In the genomic region with DNA sequence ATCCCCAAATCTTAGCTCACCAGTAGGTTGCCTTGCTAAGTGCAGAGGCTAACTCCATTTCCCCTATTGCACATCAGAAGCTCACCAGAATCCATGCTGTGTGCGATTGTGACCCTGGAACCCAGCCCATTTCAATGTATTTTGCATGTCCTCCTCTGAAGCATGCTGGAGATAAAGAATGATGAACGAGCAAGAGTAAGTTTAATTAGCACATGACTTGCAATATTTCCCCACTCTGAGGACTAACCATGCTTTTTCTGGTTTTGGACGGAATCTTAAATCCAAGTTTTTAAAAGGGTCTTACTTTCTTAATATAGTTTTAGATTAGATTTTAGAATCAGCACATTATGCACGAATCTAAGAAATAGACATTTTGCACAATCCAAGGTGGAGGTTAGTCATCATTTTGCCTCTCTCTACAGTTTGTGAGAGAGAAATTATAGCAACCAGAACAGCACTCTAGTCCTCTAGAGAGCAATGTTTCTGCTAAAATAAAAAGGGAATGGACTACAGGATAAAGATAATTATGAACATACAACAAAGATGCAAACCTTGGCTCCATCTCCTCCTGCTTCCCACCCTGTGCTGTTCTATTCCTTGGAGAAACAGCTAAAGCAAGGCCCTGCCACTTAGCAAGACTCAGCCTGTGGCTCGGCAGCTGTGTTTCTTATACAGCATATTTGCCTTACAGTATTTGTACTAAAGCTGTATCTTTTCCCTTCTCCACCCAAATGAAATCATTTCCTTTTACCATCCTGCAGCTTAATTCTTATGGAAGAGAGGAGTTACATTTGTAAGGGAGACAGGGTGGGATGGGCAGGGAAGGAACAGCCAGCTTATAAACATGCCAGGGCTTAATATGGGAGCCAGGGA, we compare ENCODE assay signal across 1 cellular context.
TF ChIP-seq lines count a peak whose summit lies in the region.

No MANE protein-coding gene starts in this region.

TF ChIP-seq in HEK293, 187 proteins besides CTCF, POLR2A, EP300 and RAD21 (continued from another document):
- no peak for TF ChIP-seq ZNF354C (tag by site-specific recombination; IDR thresholded peaks at IDR 0.05; ENCODE audit: borderline replicate concordance, low read depth)
- TF ChIP-seq ZNF341 (tag by site-specific recombination; IDR thresholded peaks at IDR 0.05; ENCODE audit: low read depth): peak; percentile 75
- no peak for TF ChIP-seq SP3 (tag by site-specific recombination; IDR thresholded peaks at IDR 0.05)
- TF ChIP-seq GLIS1 (tag by site-specific recombination; IDR thresholded peaks at IDR 0.05): no peak
- TF ChIP-seq ZBTB20 (tag by site-specific recombination; IDR thresholded peaks at IDR 0.05): peak; percentile 50; the same call in 1 of the 2 replicates
- no peak for TF ChIP-seq ZNF114 (tag by site-specific recombination; IDR thresholded peaks at IDR 0.05)
- TF ChIP-seq, protein P1, sequence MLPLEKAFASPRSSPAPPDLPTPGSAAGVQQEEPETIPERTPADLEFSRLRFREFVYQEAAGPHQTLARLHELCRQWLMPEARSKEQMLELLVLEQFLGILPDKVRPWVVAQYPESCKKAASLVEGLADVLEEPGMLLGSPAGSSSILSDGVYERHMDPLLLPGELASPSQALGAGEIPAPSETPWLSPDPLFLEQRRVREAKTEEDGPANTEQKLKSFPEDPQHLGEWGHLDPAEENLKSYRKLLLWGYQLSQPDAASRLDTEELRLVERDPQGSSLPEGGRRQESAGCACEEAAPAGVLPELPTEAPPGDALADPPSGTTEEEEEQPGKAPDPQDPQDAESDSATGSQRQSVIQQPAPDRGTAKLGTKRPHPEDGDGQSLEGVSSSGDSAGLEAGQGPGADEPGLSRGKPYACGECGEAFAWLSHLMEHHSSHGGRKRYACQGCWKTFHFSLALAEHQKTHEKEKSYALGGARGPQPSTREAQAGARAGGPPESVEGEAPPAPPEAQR (tag by site-specific recombination; IDR thresholded peaks at IDR 0.05): no peak
- TF ChIP-seq ZNF132 (tag by site-specific recombination; IDR thresholded peaks at IDR 0.05; ENCODE audit: borderline replicate concordance): no peak
